In the genomic region with DNA sequence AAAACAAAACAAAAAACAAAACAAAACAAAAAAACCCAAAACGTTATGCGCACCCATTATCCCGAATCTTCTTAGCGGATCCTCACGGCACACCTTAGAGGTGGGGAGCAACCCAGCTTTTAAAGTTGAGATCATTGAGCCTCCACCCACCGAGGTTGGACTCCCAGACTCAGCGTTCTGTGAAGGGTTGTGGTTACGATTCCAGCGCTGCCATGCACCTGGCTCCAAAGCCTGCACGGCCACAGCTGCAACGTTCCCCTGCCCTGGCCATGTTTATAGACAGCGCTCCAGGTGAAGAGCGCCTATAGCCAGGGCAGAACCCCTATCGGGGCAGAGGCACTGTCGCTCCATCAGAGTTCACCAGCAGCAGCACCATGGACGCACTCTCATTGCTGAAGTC, we compare ENCODE assay signal across 23 cellular contexts. TPM values are rescaled to one million over a fixed set of nuclear protein-coding genes. Genes with fewer than 3 reads are reported as not detected.
"Had no signal": no experiment of that assay in that cellular context is flagged by ENCODE, and none has a peak within 500 bp of the region (broad histone marks: within the 10 kb centered on the region; RNA-seq: fewer than 3 reads in every experiment).

No MANE protein-coding gene starts in this region.

- H3K9ac ChIP-seq: KMS-11 had no signal

- DNase-seq: Kasumi-1, MM.1S, NCI-H1092 treated with DMSO at 0.1 percent for 48 hours, NCI-H1436 treated with DMSO at 0.1 percent for 48 hours, NCI-H1694, NCI-H187 treated with DMSO at 0.1 percent for 48 hours, NCI-H2029 treated with DMSO at 0.1 percent for 48 hours, NCI-H2171 treated with DMSO at 0.1 percent for 48 hours, NCI-H345, NCI-H446 treated with DMSO at 0.1 percent for 48 hours, NCI-H510A treated with DMSO at 0.1 percent for 48 hours, NCI-H526, NCI-H82, SHP77 treated with DMSO at 0.1 percent for 48 hours, SJCRH30 had no signal

- H3K9me3 ChIP-seq: SJCRH30 had no signal

- H3K4me3 ChIP-seq: K562, SJCRH30 had no signal

- H3K4me2 ChIP-seq: KMS-11 had no signal

- H3K9me3 Mint-ChIP-seq: IgD-negative memory B cell had no signal

- ATAC-seq: K562, Panc1, Right ventricle myocardium inferior, SK-N-SH treated with all-trans-retinoic acid at 6 μM for 48 hours had no signal

- H3K36me3 ChIP-seq: SJCRH30 had no signal

- H3K4me3 Mint-ChIP-seq: IgD-negative memory B cell had no signal

- H3K36me3 Mint-ChIP-seq: IgD-negative memory B cell had no signal

- H3K4me1 ChIP-seq: SJCRH30 had no signal

- H3K27ac ChIP-seq: HL-60, KMS-11, SJCRH30 had no signal

- H3K27ac Mint-ChIP-seq: IgD-negative memory B cell had no signal

RNA-seq across cellular contexts. Expression of a gene that starts 18.7 kb away (rescaled TPM):
- total RNA-seq: M059J, SJCRH30 had no signal

RNA-seq across cellular contexts. Expression of a gene that starts 38.5 kb away (rescaled TPM):
- total RNA-seq: K562, M059J, SJCRH30 had no signal

RNA-seq across cellular contexts. Expression of a gene that starts 52.3 kb away (rescaled TPM):
- total RNA-seq: K562, M059J, Right ventricle myocardium inferior, SJCRH30 had no signal
